Comparison of ENCODE assay signal across 14 cellular contexts in the genomic region with DNA sequence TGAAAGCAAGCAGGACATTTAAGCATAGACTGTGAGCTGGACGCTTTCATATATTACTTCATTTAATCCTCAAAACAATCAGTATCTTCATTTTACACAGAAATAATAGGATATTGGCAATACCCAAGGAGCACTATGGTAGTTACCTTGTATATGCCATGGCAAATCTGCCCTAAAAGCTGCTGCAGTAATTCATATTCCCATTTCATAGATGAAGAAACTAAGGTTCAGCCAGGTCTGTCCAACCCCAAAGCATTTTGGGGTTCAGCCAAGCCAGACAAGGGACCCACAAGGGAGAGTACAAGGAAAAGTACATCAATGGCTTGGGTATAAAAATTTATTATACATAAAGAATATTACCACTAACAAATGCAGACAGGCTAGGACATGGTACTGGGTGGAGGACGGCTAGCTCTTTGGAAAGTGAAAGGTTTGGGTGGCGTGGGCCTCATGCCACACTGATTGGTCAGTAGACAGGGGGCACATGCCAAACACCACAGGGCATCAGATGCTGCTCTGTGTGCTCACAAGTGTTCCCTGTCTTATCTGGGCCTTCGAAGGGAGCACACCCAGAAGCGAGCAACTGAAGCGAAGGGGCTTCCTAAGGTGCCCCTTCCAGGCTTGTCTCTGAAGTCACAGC. TPM values are rescaled to one million over a fixed set of nuclear protein-coding genes. Genes with fewer than 3 reads are reported as not detected.
DNase-seq lines count a peak whose midpoint lies in the region; ATAC-seq and TF ChIP-seq lines count a peak whose summit lies in the region.
"Had no signal": no experiment of that assay in that cellular context is flagged by ENCODE, and none has a peak within 500 bp of the region (broad histone marks: within the 10 kb centered on the region; RNA-seq: fewer than 3 reads in every experiment).

No MANE protein-coding gene starts in this region.

- peak overlapping the region; percentile 66 for H3K27ac ChIP-seq in neutrophil
- no peak overlapping the region for H3K27ac ChIP-seq in endodermal cell (ENCODE audit: low read depth, low read length)
- no peak overlapping the region for H3K27ac ChIP-seq in thyroid gland
- H3K27ac ChIP-seq: body of pancreas, right atrium auricular region had no signal

- H3K27me3 ChIP-seq in neutrophil (no peaks in the 10 kb centered on the region), endodermal cell (ENCODE audit: control insufficient read depth, insufficient read depth, low read length, poor library complexity, severe bottlenecking) (no peaks in the 10 kb centered on the region), thyroid gland (no peaks in the 10 kb centered on the region)
- H3K27me3 ChIP-seq: body of pancreas, right atrium auricular region had no signal

- peak overlapping the region; percentile 88 for H3K27ac Mint-ChIP-seq in T-helper 2 cell treated with Interferon-gamma antibody and Interleukin-4, amounts not matched to agents 5 μg/mL and 100 μg/mL, for 36 hours
- peak overlapping the region; percentile 76 for H3K27ac Mint-ChIP-seq in activated T-helper 2 cell treated with anti-CD3 and anti-CD28 coated beads, Interferon-gamma antibody, Interleukin-2, Interleukin-4, amounts not matched to agents 10 μg/mL and 5 μg/mL and 100 μg/mL, durations not matched to agents 14 hours and 24 hours and 36 hours
- no peak overlapping the region for H3K27ac Mint-ChIP-seq in endodermal cell

- H3K9me3 Mint-ChIP-seq in T-helper 2 cell treated with Interferon-gamma antibody and Interleukin-4, amounts not matched to agents 5 μg/mL and 100 μg/mL, for 36 hours, result peaks cover 16% of the 10 kb centered on the region
- peaks cover 5% of the 10 kb centered on the region for H3K9me3 Mint-ChIP-seq in activated T-helper 2 cell treated with anti-CD3 and anti-CD28 coated beads, Interferon-gamma antibody, Interleukin-2, Interleukin-4, amounts not matched to agents 10 μg/mL and 5 μg/mL and 100 μg/mL, durations not matched to agents 14 hours and 24 hours and 36 hours
- H3K9me3 Mint-ChIP-seq in endodermal cell, result no peaks in the 10 kb centered on the region

- 97 to 100% methylated on average over 3 to 6 of the region's 6 CpGs for WGBS in endodermal cell (ENCODE audit: insufficient coverage in 1 of 2, insufficient read length in 1 of 2), 2 experiments
- WGBS in thyroid gland, 2 donors, result 97 to 98% methylated on average over 6 of the region's 6 CpGs

- TF ChIP-seq CTCF in neutrophil (IDR thresholded peaks at IDR 0.05), result no peak
- no peak for TF ChIP-seq CTCF in endodermal cell (conservative IDR thresholded peaks at IDR 0.05)
- TF ChIP-seq CTCF in thyroid gland (IDR thresholded peaks at IDR 0.05), result no peak

- no peak for TF ChIP-seq POLR2A in thyroid gland (IDR thresholded peaks at IDR 0.05)

- no peak for DNase-seq in T-helper 2 cell treated with Interferon-gamma antibody and Interleukin-4, amounts not matched to agents 5 μg/mL and 100 μg/mL, for 36 hours (ENCODE audit: low spot score)
- no peak for DNase-seq in T-helper 2 cell
- DNase-seq in activated T-helper 2 cell treated with anti-CD3 and anti-CD28 coated beads, Interferon-gamma antibody, Interleukin-2, Interleukin-4, amounts not matched to agents 10 μg/mL and 5 μg/mL and 100 μg/mL, durations not matched to agents 14 hours and 24 hours and 36 hours (ENCODE audit: low spot score), result no peak
- no peak for DNase-seq in NCI-H1105 treated with DMSO at 0.1 percent for 48 hours (lab: John Stamatoyannopoulos, UW)
- no peak for DNase-seq in endodermal cell
- no peak for DNase-seq in thyroid gland
- DNase-seq: 8988T, body of pancreas, erythroblast, mesendoderm, NCI-H1105 had no signal

- H3K36me3 Mint-ChIP-seq in T-helper 2 cell treated with Interferon-gamma antibody and Interleukin-4, amounts not matched to agents 5 μg/mL and 100 μg/mL, for 36 hours (ENCODE audit: low read depth), result peaks cover 74% of the 10 kb centered on the region
- peaks cover 81% of the 10 kb centered on the region for H3K36me3 Mint-ChIP-seq in activated T-helper 2 cell treated with anti-CD3 and anti-CD28 coated beads, Interferon-gamma antibody, Interleukin-2, Interleukin-4, amounts not matched to agents 10 μg/mL and 5 μg/mL and 100 μg/mL, durations not matched to agents 14 hours and 24 hours and 36 hours (ENCODE audit: low read depth)
- H3K36me3 Mint-ChIP-seq in endodermal cell (ENCODE audit: low read depth), result peaks cover 55% of the 10 kb centered on the region

- peak overlapping the region; percentile 68 for H3K4me3 Mint-ChIP-seq in T-helper 2 cell treated with Interferon-gamma antibody and Interleukin-4, amounts not matched to agents 5 μg/mL and 100 μg/mL, for 36 hours
- H3K4me3 Mint-ChIP-seq in activated T-helper 2 cell treated with anti-CD3 and anti-CD28 coated beads, Interferon-gamma antibody, Interleukin-2, Interleukin-4, amounts not matched to agents 10 μg/mL and 5 μg/mL and 100 μg/mL, durations not matched to agents 14 hours and 24 hours and 36 hours (ENCODE audit: low read depth), result peak overlapping the region; percentile 42
- H3K4me3 Mint-ChIP-seq in endodermal cell, result no peak overlapping the region

- H3K27me3 Mint-ChIP-seq in T-helper 2 cell treated with Interferon-gamma antibody and Interleukin-4, amounts not matched to agents 5 μg/mL and 100 μg/mL, for 36 hours (ENCODE audit: low read depth), result peaks cover 2% of the 10 kb centered on the region
- peaks cover 5% of the 10 kb centered on the region for H3K27me3 Mint-ChIP-seq in activated T-helper 2 cell treated with anti-CD3 and anti-CD28 coated beads, Interferon-gamma antibody, Interleukin-2, Interleukin-4, amounts not matched to agents 10 μg/mL and 5 μg/mL and 100 μg/mL, durations not matched to agents 14 hours and 24 hours and 36 hours (ENCODE audit: low read depth)
- no peaks in the 10 kb centered on the region for H3K27me3 Mint-ChIP-seq in endodermal cell (ENCODE audit: insufficient read depth)

- H3K36me3 ChIP-seq in neutrophil, result peaks cover 43% of the 10 kb centered on the region
- H3K36me3 ChIP-seq in endodermal cell (ENCODE audit: control insufficient read depth, insufficient read depth, low read length), result peaks cover 59% of the 10 kb centered on the region
- H3K36me3 ChIP-seq in thyroid gland, result peaks cover 45 to 59% of the 10 kb centered on the region in 2 donors

- H3K4me3 ChIP-seq in neutrophil (ENCODE audit: low read depth in 1 of 2, low read length in 1 of 2), result no peak overlapping the region
- no peak overlapping the region for H3K4me3 ChIP-seq in endodermal cell (ENCODE audit: low read length)
- no peak overlapping the region for H3K4me3 ChIP-seq in thyroid gland (replicated peaks in 1 of 3)
- H3K4me3 ChIP-seq: body of pancreas, right atrium auricular region had no signal

- peaks cover 43% of the 10 kb centered on the region for H3K4me1 Mint-ChIP-seq in T-helper 2 cell treated with Interferon-gamma antibody and Interleukin-4, amounts not matched to agents 5 μg/mL and 100 μg/mL, for 36 hours (ENCODE audit: low read depth)
- peaks cover 40% of the 10 kb centered on the region for H3K4me1 Mint-ChIP-seq in activated T-helper 2 cell treated with anti-CD3 and anti-CD28 coated beads, Interferon-gamma antibody, Interleukin-2, Interleukin-4, amounts not matched to agents 10 μg/mL and 5 μg/mL and 100 μg/mL, durations not matched to agents 14 hours and 24 hours and 36 hours (ENCODE audit: low read depth)
- H3K4me1 Mint-ChIP-seq in endodermal cell, result peaks cover 7% of the 10 kb centered on the region

- H3K9me3 ChIP-seq in neutrophil, result no peaks in the 10 kb centered on the region
- no peaks in the 10 kb centered on the region for H3K9me3 ChIP-seq in endodermal cell (ENCODE audit: control insufficient read depth, low read length)
- no peaks in the 10 kb centered on the region for H3K9me3 ChIP-seq in thyroid gland
- H3K9me3 ChIP-seq: body of pancreas, right atrium auricular region had no signal

- intact Hi-C loops in activated T-helper 2 cell treated with anti-CD3 and anti-CD28 coated beads, Interferon-gamma antibody, Interleukin-2, Interleukin-4, amounts not matched to agents 10 μg/mL and 5 μg/mL and 100 μg/mL, durations not matched to agents 14 hours and 24 hours and 36 hours (cut with micrococcal nuclease), result loop anchor here (1.0 to 10.0 kb wide), 5 partner anchors 31 to 346 kb away; a partner anchor contains a TSS
- intact Hi-C loops in thyroid gland (cut with DNase I), result no loop called here

- H3K4me1 ChIP-seq in neutrophil (ENCODE audit: control insufficient read depth in 1 of 2, insufficient read depth in 1 of 2, low read depth in 1 of 2, low read length in 1 of 2), result peaks cover 24 to 27% of the 10 kb centered on the region in 2 experiments
- H3K4me1 ChIP-seq in endodermal cell (ENCODE audit: control insufficient read depth, insufficient read depth, low read length), result no peaks in the 10 kb centered on the region
- H3K4me1 ChIP-seq in thyroid gland, result peaks cover 10 to 12% of the 10 kb centered on the region in 2 donors
- H3K4me1 ChIP-seq: right atrium auricular region had no signal

- peak; percentile 6 for ATAC-seq in GM21717 (IDR thresholded peaks at IDR 0.05; ENCODE audit: unreplicated experiment)
- ATAC-seq: body of pancreas had no signal

- H3K9ac ChIP-seq in endodermal cell (ENCODE audit: extremely low read depth, low read length, poor library complexity, severe bottlenecking), result no peak overlapping the region

RNA-seq across cellular contexts. Expression of a gene that starts 23.9 kb away (rescaled TPM):
- 0.11 and 0.21 TPM in 2 replicates for total RNA-seq in activated T-helper 2 cell treated with anti-CD3 and anti-CD28 coated beads, Interferon-gamma antibody, Interleukin-2, Interleukin-4, amounts not matched to agents 10 μg/mL and 5 μg/mL and 100 μg/mL, durations not matched to agents 14 hours and 24 hours and 36 hours
- total RNA-seq in endodermal cell (under 1 TPM; 0.58 to 0.77 TPM), thyroid gland (1 to 10 TPM; 1.4 to 2.0 (median 1.6) TPM)
- polyA plus RNA-seq in endodermal cell (2013, experiment 1 of 2), result 0.14 TPM
- 0.17 TPM for polyA plus RNA-seq in endodermal cell (2013, experiment 2 of 2)

RNA-seq across cellular contexts. Expression of a gene that starts 32.5 kb away (rescaled TPM):
- 96.2 and 98.9 TPM in 2 replicates for total RNA-seq in activated T-helper 2 cell treated with anti-CD3 and anti-CD28 coated beads, Interferon-gamma antibody, Interleukin-2, Interleukin-4, amounts not matched to agents 10 μg/mL and 5 μg/mL and 100 μg/mL, durations not matched to agents 14 hours and 24 hours and 36 hours
- total RNA-seq in endodermal cell (100 to 1,000 TPM; 122 to 144 TPM), thyroid gland (10 to 100 TPM; 59.5 to 76.7 (median 62.5) TPM)
- polyA plus RNA-seq in endodermal cell (2013, experiment 1 of 2), result 137 TPM
- 131 TPM for polyA plus RNA-seq in endodermal cell (2013, experiment 2 of 2)

RNA-seq across cellular contexts. Expression of a gene that starts 35.6 kb away (rescaled TPM):
- 134 and 137 TPM in 2 replicates for total RNA-seq in activated T-helper 2 cell treated with anti-CD3 and anti-CD28 coated beads, Interferon-gamma antibody, Interleukin-2, Interleukin-4, amounts not matched to agents 10 μg/mL and 5 μg/mL and 100 μg/mL, durations not matched to agents 14 hours and 24 hours and 36 hours
- total RNA-seq in endodermal cell, result 100 to 1,000 TPM; 182 to 222 TPM
- 263 TPM for polyA plus RNA-seq in endodermal cell (2013, experiment 1 of 2)
- polyA plus RNA-seq in endodermal cell (2013, experiment 2 of 2), result 265 TPM
- total RNA-seq in thyroid gland, result 100 to 1,000 TPM in 3 of 4 donors, 10 to 100 TPM in 1; 75.6 to 307 (median 236) TPM

RNA-seq across cellular contexts. Expression of a gene that starts 59.0 kb away (rescaled TPM):
- 7.1 and 7.9 TPM in 2 replicates for total RNA-seq in activated T-helper 2 cell treated with anti-CD3 and anti-CD28 coated beads, Interferon-gamma antibody, Interleukin-2, Interleukin-4, amounts not matched to agents 10 μg/mL and 5 μg/mL and 100 μg/mL, durations not matched to agents 14 hours and 24 hours and 36 hours
- total RNA-seq in endodermal cell (10 to 100 TPM; 12.3 to 15.2 TPM), thyroid gland (1 to 10 TPM; 6.4 to 8.1 (median 6.8) TPM)
- polyA plus RNA-seq in endodermal cell (2013, experiment 1 of 2), result 27.2 TPM
- 16.8 TPM for polyA plus RNA-seq in endodermal cell (2013, experiment 2 of 2)
